8 cellular contexts compared by ENCODE assay signal in genomic region chr5:77180167-77181081, GRCh38. TPM values are rescaled to one million over a fixed set of nuclear protein-coding genes. Genes with fewer than 3 reads are reported as not detected.
DNase-seq lines count a peak whose midpoint lies in the region; ATAC-seq, FAIRE-seq and TF ChIP-seq lines count a peak whose summit lies in the region.

No MANE protein-coding gene starts in this region.

- no peak overlapping the region for H3K4ac ChIP-seq in trophoblast cell (ENCODE audit: low read depth, low read length)

- peak overlapping the region; percentile 49 for H3K4me3 ChIP-seq in Caco-2 (ENCODE audit: low read depth, low read length)
- peak overlapping the region; percentile 59 for H3K4me3 ChIP-seq in NT2/D1 (ENCODE audit: insufficient read length, low read depth)
- peak overlapping the region; percentile 62 for H3K4me3 ChIP-seq in trophoblast cell (ENCODE audit: low read depth, low read length)

- H2BK5ac ChIP-seq in trophoblast cell (ENCODE audit: low read depth, low read length, poor library complexity): no peak overlapping the region

- H4K12ac ChIP-seq in trophoblast cell (ENCODE audit: low read depth, low read length): no peak overlapping the region

- WGBS in trophoblast cell (ENCODE audit: extremely low coverage, insufficient coverage, insufficient read length): no CpG with 5 or more reads among the region's 69 CpGs

- H3K14ac ChIP-seq in trophoblast cell (ENCODE audit: low read length): peak overlapping the region; percentile 12

- no peak overlapping the region for H2BK12ac ChIP-seq in trophoblast cell (ENCODE audit: low read length)

- TF ChIP-seq POLR2A in GM12892 (IDR thresholded peaks at IDR 0.05; ENCODE audit: low read depth, low read length): no peak

- H3K79me2 ChIP-seq in trophoblast cell (ENCODE audit: control insufficient read depth, insufficient read depth, low read length, poor library complexity): no peaks in the 10 kb centered on the region

- H3K79me1 ChIP-seq in trophoblast cell (ENCODE audit: low read length): peaks cover 2% of the 10 kb centered on the region

- no peak for FAIRE-seq in GM12892 (lab: Jason Lieb, UNC)

- CTCF ChIA-PET in Caco-2 (lab: Charles Lee): interaction anchor here (0.7 kb wide), 1 partner anchor 1178 kb away, joined by 4 read pairs; no protein-coding TSS in a partner anchor

- H3K9ac ChIP-seq in NT2/D1 (ENCODE audit: insufficient read length, low read depth): peak overlapping the region; percentile 76
- no peak overlapping the region for H3K9ac ChIP-seq in trophoblast cell (ENCODE audit: low read length)

- H3K9me3 ChIP-seq in Caco-2: no peaks in the 10 kb centered on the region
- H3K9me3 ChIP-seq in NT2/D1 (ENCODE audit: insufficient read depth, low read length): no peaks in the 10 kb centered on the region
- peaks cover 2% of the 10 kb centered on the region for H3K9me3 ChIP-seq in trophoblast cell (ENCODE audit: insufficient read depth, low read depth, low read length)

- H3K27me3 ChIP-seq in Caco-2 (replicated peaks; ENCODE audit: control insufficient read depth, insufficient read depth, low read length) (no peaks in the 10 kb centered on the region), NT2/D1 (ENCODE audit: insufficient read depth, insufficient read length) (peaks cover 30% of the 10 kb centered on the region), trophoblast cell (ENCODE audit: insufficient read depth, low read length) (peaks cover 25% of the 10 kb centered on the region)

- POLR2A ChIA-PET in Caco-2 (lab: Charles Lee): interaction anchor here (0.5 kb wide), 1 partner anchor 23 kb away, joined by 3 read pairs; no protein-coding TSS in a partner anchor

- peak overlapping the region; percentile 63 for H2AFZ ChIP-seq in trophoblast cell (ENCODE audit: insufficient read depth, low read length, poor library complexity)

- H3K36me3 ChIP-seq in Caco-2 (ENCODE audit: control insufficient read depth, insufficient read depth, low read length) (no peaks in the 10 kb centered on the region), NT2/D1 (ENCODE audit: insufficient read depth, insufficient read length, low read length) (no peaks in the 10 kb centered on the region), trophoblast cell (ENCODE audit: control insufficient read depth in 1 of 2, insufficient read depth in 2 of 2, low read length in 2 of 2) (no peaks in the 10 kb centered on the region)

- no peak overlapping the region for H2AK5ac ChIP-seq in trophoblast cell (ENCODE audit: low read length)

- H3K36me3 Mint-ChIP-seq in Caco-2 (ENCODE audit: insufficient read depth, unreplicated experiment): no peaks in the 10 kb centered on the region

- H3K18ac ChIP-seq in trophoblast cell (ENCODE audit: low read length): no peak overlapping the region

- peak overlapping the region; percentile 77 for H3K4me2 ChIP-seq in trophoblast cell (ENCODE audit: low read length)

- intact Hi-C loops in Caco-2 (cut with micrococcal nuclease; ENCODE audit: unreplicated experiment) (no loop called here), head of caudate nucleus (cut with DNase I) (no loop called here)

- TF ChIP-seq CTCF in Caco-2 (IDR thresholded peaks at IDR 0.05; ENCODE audit: insufficient read depth in 1 of 2, low read depth in 1 of 2, low read length in 1 of 2, severe bottlenecking in 1 of 2, unreplicated experiment in 1 of 2): no peak

- no peaks in the 10 kb centered on the region for H3K4me1 ChIP-seq in Caco-2
- no peaks in the 10 kb centered on the region for H3K4me1 ChIP-seq in NT2/D1 (ENCODE audit: insufficient read depth, insufficient read length)
- H3K4me1 ChIP-seq in trophoblast cell (ENCODE audit: control insufficient read depth in 1 of 2, insufficient read depth in 2 of 2, low read length in 2 of 2): peaks cover 7 to 9% of the 10 kb centered on the region in 2 experiments

- H3K23ac ChIP-seq in trophoblast cell (ENCODE audit: low read length): no peak overlapping the region

- H3K27ac Mint-ChIP-seq in Caco-2 (ENCODE audit: unreplicated experiment): peak overlapping the region; percentile 33

- no peak for ATAC-seq in GM18519 (IDR thresholded peaks at IDR 0.05; ENCODE audit: low FRiP score, unreplicated experiment)

- no peaks in the 10 kb centered on the region for H3K4me1 Mint-ChIP-seq in Caco-2 (ENCODE audit: low read depth, unreplicated experiment)

- no TSS peak for BruUV-seq in Caco-2 (replicated peaks; lab: Mats Ljungman, UMichigan)

- no peak overlapping the region for H4K91ac ChIP-seq in trophoblast cell (ENCODE audit: low read depth, low read length)

- peak overlapping the region; percentile 71 for H3K4me3 Mint-ChIP-seq in Caco-2 (ENCODE audit: unreplicated experiment)

- H3K9me3 Mint-ChIP-seq in Caco-2 (ENCODE audit: unreplicated experiment): no peaks in the 10 kb centered on the region

- peak in 1 of 2 experiments; percentile 42 for DNase-seq in Caco-2
- DNase-seq in NT2/D1 (ENCODE audit: low read depth, low spot score): no peak
- peak; percentile 22 to 86 (median 66) for DNase-seq in head of caudate nucleus
- DNase-seq in trophoblast cell: no peak
- DNase-seq in ureter (ENCODE audit: low spot score): no peak
- DNase-seq in GM12892 (ENCODE audit: insufficient read length): no peak
- no peak for DNase-seq in kidney glomerular epithelial cell (lab: John Stamatoyannopoulos, UW)

- H2BK120ac ChIP-seq in trophoblast cell (ENCODE audit: insufficient read depth, low read length, poor library complexity): no peak overlapping the region

- H3K27me3 Mint-ChIP-seq in Caco-2 (ENCODE audit: insufficient read depth, unreplicated experiment): no peaks in the 10 kb centered on the region

- no peak overlapping the region for H4K8ac ChIP-seq in trophoblast cell (ENCODE audit: low read depth, low read length)

- no peak overlapping the region for H3K27ac ChIP-seq in trophoblast cell (ENCODE audit: low read depth, low read length)

RNA-seq across cellular contexts. Expression of gene PDE8B, which starts 30.1 kb away (rescaled TPM):
- total RNA-seq in Caco-2 (2022): 0.86 and 1.9 TPM in 2 replicates
- polyA plus RNA-seq in trophoblast cell (2013): 0.08 and 0.15 TPM in 2 replicates
- 10.1 TPM for total RNA-seq in ureter
- polyA plus RNA-seq in GM12892 (2012; ENCODE audit: missing spikeins): 0.36 TPM

Comparison
In these comparisons a context has a peak if more than half of its experiments do, and no peak if none do; other contexts are left out.
1. DNase-seq: peak in head of caudate nucleus (42 of 42); none in NT2/D1 (single experiment), trophoblast cell (0 of 2), ureter (single experiment), GM12892 (single experiment) and kidney glomerular epithelial cell (single experiment).
2. Peak in every context shown above with its lines, with median percentiles within 50 percentile points of each other: H3K4me3 ChIP-seq.